ENCODE assay signal across 10 cellular contexts in the genomic region with DNA sequence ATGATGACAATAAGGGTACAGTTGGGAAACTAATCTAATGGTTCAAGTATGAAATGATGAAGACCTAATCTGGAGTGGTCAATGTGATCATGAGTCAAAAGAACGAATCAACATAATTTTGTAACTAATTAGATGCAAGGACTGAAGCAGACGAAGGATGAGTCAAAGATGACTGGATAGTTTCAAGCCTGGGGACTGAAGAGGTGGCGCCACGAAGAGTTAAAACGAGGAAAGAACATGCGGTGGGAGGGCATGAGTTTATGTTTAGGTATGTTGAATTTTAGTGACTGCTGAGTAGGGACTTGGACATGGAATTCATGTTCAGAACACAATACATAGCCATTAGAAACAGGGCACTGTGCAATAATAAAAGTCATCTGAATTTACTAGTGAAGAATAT.
"Had no signal": no experiment of that assay in that cellular context is flagged by ENCODE, and none has a peak within 500 bp of the region (broad histone marks: within the 10 kb centered on the region; RNA-seq: fewer than 3 reads in every experiment).

No MANE protein-coding gene starts in this region.

- H3K27me3 ChIP-seq: transverse colon had no signal

- DNase-seq: activated CD4-positive, alpha-beta memory T cell treated with anti-CD3 and anti-CD28 coated beads, Interleukin-2, amount 10 ng/mL, durations not matched to agents 7 days and 5 days; activated naive CD8-positive, alpha-beta T cell treated with anti-CD3 and anti-CD28 coated beads, Interleukin-2, amount 10 ng/mL, durations not matched to agents 7 days and 5 days; aorta; glutamatergic neuron; left cardiac atrium; lower lobe of right lung; naive B cell; substantia nigra; transverse colon had no signal

- H3K4me3 ChIP-seq: lower lobe of right lung, skin epidermis, transverse colon had no signal

- H3K36me3 ChIP-seq: lower lobe of right lung, transverse colon had no signal

- H3K27ac ChIP-seq: lower lobe of right lung, skin epidermis, transverse colon had no signal

- H3K4me1 ChIP-seq: lower lobe of right lung, transverse colon had no signal

- H3K9me3 ChIP-seq: lower lobe of right lung, transverse colon had no signal
